ENCODE assay signal across 10 cellular contexts in genomic region chr2:25347205-25347815, GRCh38. TPM values are rescaled to one million over a fixed set of nuclear protein-coding genes. Genes with fewer than 3 reads are reported as not detected.
A peak's percentile ranks its signal among the peaks of the same experiment; 100 is the strongest.
DNase-seq lines count a peak whose midpoint lies in the region; ATAC-seq, FAIRE-seq and TF ChIP-seq lines count a peak whose summit lies in the region.
"Had no signal": no experiment of that assay in that cellular context is flagged by ENCODE, and none has a peak within 500 bp of the region (broad histone marks: within the 10 kb centered on the region; RNA-seq: fewer than 3 reads in every experiment).

No MANE protein-coding gene starts in this region.

- no peak overlapping the region for H3K4me3 ChIP-seq in A549
- H3K4me3 ChIP-seq in mucosa of descending colon, result no peak overlapping the region
- H3K4me3 ChIP-seq in ascending aorta, result no peak overlapping the region
- H3K4me3 ChIP-seq: transverse colon had no signal

- intact Hi-C loops in mucosa of descending colon (cut with DNase I, micrococcal nuclease), result no loop called here
- intact Hi-C loops in ascending aorta (cut with DNase I), result loop anchor here (10.0 kb wide), 1 partner anchor 373 kb away; the partner anchor contains the start of gene DNAJC27

- peaks cover 0 to 2% of the 10 kb centered on the region in 2 donors for H3K36me3 Mint-ChIP-seq in activated T-cell treated with anti-CD3 and anti-CD28 coated beads, Interleukin-2, amount 50 U/mL, for 72 hours (ENCODE audit: insufficient read depth in 2 of 2)

- H3K9me3 ChIP-seq in A549 (no peaks in the 10 kb centered on the region), mucosa of descending colon (no peaks in the 10 kb centered on the region), ascending aorta (no peaks in the 10 kb centered on the region)
- H3K9me3 ChIP-seq: transverse colon had no signal

- POLR2A ChIA-PET in A549 (lab: Yijun Ruan, JAX), result interaction anchor here (0.7 kb wide), 1 partner anchor 15 kb away, joined by 3 read pairs; no protein-coding TSS in a partner anchor

- peak; percentile 17 to 25; a peak in 4 of 6 replicates for ATAC-seq in A549
- ATAC-seq in activated T-cell treated with anti-CD3 and anti-CD28 coated beads, Interleukin-2, amount 50 U/mL, for 72 hours (replicated peaks in 1 of 2), result peak; percentile 86 to 90
- ATAC-seq in mucosa of descending colon, result peak; percentile 31

- TF ChIP-seq CTCF in A549 (IDR thresholded peaks at IDR 0.05) (no peak), mucosa of descending colon (IDR thresholded peaks at IDR 0.05) (no peak), ascending aorta (IDR thresholded peaks at IDR 0.05) (no peak)

- no peak overlapping the region for H3K4me2 ChIP-seq in A549

- H3K4me1 ChIP-seq in A549, result peaks cover 18% of the 10 kb centered on the region
- H3K4me1 ChIP-seq in mucosa of descending colon (ENCODE audit: low read depth), result no peaks in the 10 kb centered on the region
- H3K4me1 ChIP-seq in ascending aorta, result peaks cover 0 to 5% of the 10 kb centered on the region in 2 donors

- H3K27me3 ChIP-seq in ascending aorta, result no peaks in the 10 kb centered on the region
- H3K27me3 ChIP-seq: transverse colon had no signal

- H3K36me3 ChIP-seq in mucosa of descending colon (ENCODE audit: low read depth) (no peaks in the 10 kb centered on the region), ascending aorta (no peaks in the 10 kb centered on the region)
- H3K36me3 ChIP-seq: transverse colon had no signal

- no peak for TF ChIP-seq RAD21 in A549 (conservative IDR thresholded peaks at IDR 0.05 in 1 of 2, IDR thresholded peaks at IDR 0.05 in 1 of 2)

- no peaks in the 10 kb centered on the region for H3K9me3 Mint-ChIP-seq in activated T-cell treated with anti-CD3 and anti-CD28 coated beads, Interleukin-2, amount 50 U/mL, for 72 hours

- H3K27ac ChIP-seq in A549, result peak overlapping the region in 1 of 2 experiments; percentile 32; a peak in 1 of 6 replicates
- H3K27ac ChIP-seq in ascending aorta, result no peak overlapping the region

- DNase-seq in A549 (ENCODE audit: low read depth in 1 of 2, low spot score in 1 of 2) (no peak), HCEC 1CT (peak; percentile 39), mucosa of descending colon (no peak), pons (ENCODE audit: low spot score) (no peak), NCI-H2081 (lab: John Stamatoyannopoulos, UW) (no peak), NCI-H82 (lab: John Stamatoyannopoulos, UW) (no peak), ascending aorta (ENCODE audit: low spot score in 2 of 2) (no peak)
- peak; percentile 61 to 70 for DNase-seq in activated T-cell treated with anti-CD3 and anti-CD28 coated beads, Interleukin-2, amount 50 U/mL, for 72 hours
- DNase-seq: NCI-H1436, transverse colon had no signal

- FAIRE-seq in A549 (lab: Jason Lieb, UNC), result no peak

- H3K27me3 Mint-ChIP-seq in activated T-cell treated with anti-CD3 and anti-CD28 coated beads, Interleukin-2, amount 50 U/mL, for 72 hours (ENCODE audit: low read depth), result no peaks in the 10 kb centered on the region

- H3K4me1 Mint-ChIP-seq in activated T-cell treated with anti-CD3 and anti-CD28 coated beads, Interleukin-2, amount 50 U/mL, for 72 hours (ENCODE audit: low read depth), result peaks cover 28% of the 10 kb centered on the region

- CTCF ChIA-PET in A549 (lab: Yijun Ruan, JAX), result interaction anchor here (1.0 to 4.5 kb wide), 7 partner anchors 11 to 220 kb away, joined by 3 to 44 read pairs (median 4); no protein-coding TSS in a partner anchor

- peak overlapping the region; percentile 13 for H3K27ac Mint-ChIP-seq in activated T-cell treated with anti-CD3 and anti-CD28 coated beads, Interleukin-2, amount 50 U/mL, for 72 hours

- TF ChIP-seq EP300 in A549 (IDR thresholded peaks at IDR 0.05), result no peak

- WGBS in A549 (ENCODE audit: missing lambda C conversion rate), result 52% methylated on average over 7 of the region's 7 CpGs

- no peak for TF ChIP-seq POLR2A in A549 (IDR thresholded peaks at IDR 0.05; ENCODE audit: low read length)

- H3K4me3 Mint-ChIP-seq in activated T-cell treated with anti-CD3 and anti-CD28 coated beads, Interleukin-2, amount 50 U/mL, for 72 hours, result peak overlapping the region; percentile 36 to 60

TF ChIP-seq in A549, 52 proteins besides CTCF, POLR2A, EP300 and RAD21:
- TF ChIP-seq FOSL2 (IDR thresholded peaks at IDR 0.05), result no peak
- peak; percentile 30; the same call in 1 of the 2 replicates for TF ChIP-seq FOSL2 (CRISPR knock-in tag; IDR thresholded peaks at IDR 0.05)
- TF ChIP-seq CEBPB (IDR thresholded peaks at IDR 0.05), result no peak
- no peak for TF ChIP-seq FOXS1 (CRISPR knock-in tag; IDR thresholded peaks at IDR 0.05)
- TF ChIP-seq USF2 (IDR thresholded peaks at IDR 0.05), result peak; percentile 16; the same call in 1 of the 2 replicates
- no peak for TF ChIP-seq REST (IDR thresholded peaks at IDR 0.05)

RNA-seq across cellular contexts. Expression of gene DNMT3A, which starts 5.6 kb away (rescaled TPM):
- polyA plus RNA-seq in A549 (2011; rRNA removed) (4.4 and 5.7 TPM in 2 replicates), A549 (2017; fragmentation: RNase III; extraction: RNeasy Plus Mini Kit Qiagen cat#74134 plus additional on column Dnase treatment) (8.1 to 12.2 TPM (median 11.9 TPM) in 3 replicates)
- 2.3 and 4.0 TPM in 2 replicates for polyA plus RNA-seq in A549 (2012; cell fraction: cytosol; rRNA removed)
- polyA plus RNA-seq in A549 (2012; cell fraction: nucleus; rRNA removed), result 8.3 and 13.3 TPM in 2 replicates
- polyA minus RNA-seq in A549 (2011; rRNA and poly(A)+ RNA removed), result 16.5 and 23.3 TPM in 2 replicates
- 100 to 1,000 TPM in 1 of 2 donors, 10 to 100 TPM in 1; 90.2 to 108 TPM for total RNA-seq in activated T-cell treated with anti-CD3 and anti-CD28 coated beads, Interleukin-2, amount 50 U/mL, for 72 hours
- total RNA-seq in mucosa of descending colon (10 to 100 TPM; 31.2 to 50.8 (median 33.0) TPM), ascending aorta (33.6 TPM)

Comparison
In these comparisons a context has a peak if more than half of its experiments do, and no peak if none do; other contexts are left out.
1. ATAC-seq: peak in every context shown above with its lines; median percentile 88 in activated T-cell treated with anti-CD3 and anti-CD28 coated beads, Interleukin-2, amount 50 U/mL, for 72 hours; 31 in mucosa of descending colon; 21 in A549.
2. DNase-seq: peak in HCEC 1CT (single experiment) and activated T-cell treated with anti-CD3 and anti-CD28 coated beads, Interleukin-2, amount 50 U/mL, for 72 hours (2 of 2); none in A549 (0 of 2), mucosa of descending colon (0 of 3), pons (single experiment), NCI-H2081 (0 of 2), NCI-H82 (single experiment) and ascending aorta (0 of 2).